Comparison of ENCODE assay signal across 28 cellular contexts in the genomic region with DNA sequence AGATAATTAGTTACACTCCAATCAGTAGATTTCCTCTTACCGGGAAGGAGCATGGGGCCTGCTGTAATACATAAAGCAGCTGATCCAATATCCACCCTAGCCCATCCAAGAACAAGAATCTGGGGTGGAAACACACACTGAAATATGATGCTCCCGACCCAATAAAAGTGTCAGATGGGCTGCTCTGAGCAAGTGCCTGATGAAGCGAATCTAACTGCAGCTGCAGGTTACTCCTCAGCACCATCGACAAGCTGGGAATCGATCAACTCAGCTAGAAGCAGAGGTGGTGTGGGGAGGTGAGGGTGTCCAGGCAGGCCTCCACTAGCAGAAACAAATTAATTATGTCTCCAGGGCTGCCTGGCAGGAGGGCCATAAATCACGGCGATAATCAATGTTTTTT.
"Had no signal": no experiment of that assay in that cellular context is flagged by ENCODE, and none has a peak within 500 bp of the region (broad histone marks: within the 10 kb centered on the region; RNA-seq: fewer than 3 reads in every experiment).

No MANE protein-coding gene starts in this region.

- H3K27ac ChIP-seq: ascending aorta, breast epithelium, cardiac muscle cell, colonic mucosa, epithelial cell of prostate, esophagus squamous epithelium, gastroesophageal sphincter had no signal

- H3K4me1 ChIP-seq: ascending aorta, breast epithelium, colonic mucosa, esophagus squamous epithelium, gastroesophageal sphincter had no signal

- H3K9me3 ChIP-seq: colonic mucosa, esophagus squamous epithelium, gastroesophageal sphincter had no signal

- ATAC-seq: activated CD4-positive, alpha-beta T cell treated with anti-CD3 and anti-CD28 coated beads for 36 hours; activated CD8-positive, alpha-beta memory T cell treated with anti-CD3 and anti-CD28 coated beads, Interleukin-2, amount 10 ng/mL, durations not matched to agents 7 days and 5 days; activated CD8-positive, alpha-beta T cell treated with anti-CD3 and anti-CD28 coated beads, Interleukin-2, amount 10 ng/mL, durations not matched to agents 7 days and 5 days; activated naive CD4-positive, alpha-beta T cell treated with anti-CD3 and anti-CD28 coated beads, Interleukin-2, amount 50 U/mL, for 72 hours; activated T-cell treated with anti-CD3 and anti-CD28 coated beads, Interleukin-2, amount 50 U/mL, for 72 hours; gastroesophageal sphincter had no signal

- H3K36me3 ChIP-seq: ascending aorta, breast epithelium, cardiac muscle cell, colonic mucosa, esophagus squamous epithelium, gastroesophageal sphincter had no signal

- H3K4me3 ChIP-seq: ascending aorta, breast epithelium, cardiac muscle cell, colonic mucosa, esophagus squamous epithelium, gastroesophageal sphincter had no signal

- H3K27me3 ChIP-seq: ascending aorta, cardiac muscle cell, colonic mucosa had no signal

- DNase-seq: activated CD4-positive, alpha-beta memory T cell treated with anti-CD3 and anti-CD28 coated beads for 36 hours; activated CD4-positive, alpha-beta T cell treated with anti-CD3 and anti-CD28 coated beads for 36 hours; activated CD4-positive, alpha-beta T cell treated with anti-CD3 and anti-CD28 coated beads, Interleukin-2, amount 10 ng/mL, durations not matched to agents 24 days and 14 days; activated CD4-positive, CD25-positive, alpha-beta regulatory T cell; activated CD4-positive, CD25-positive, alpha-beta regulatory T cell treated with anti-CD3 and anti-CD28 coated beads, Interleukin-2, amount 50 U/mL, for 72 hours; activated CD8-positive, alpha-beta memory T cell treated with anti-CD3 and anti-CD28 coated beads, Interleukin-2, amount 10 ng/mL, durations not matched to agents 7 days and 5 days; activated CD8-positive, alpha-beta memory T cell treated with anti-CD3 and anti-CD28 coated beads, Interleukin-2, amount 50 U/mL, for 4 hours; activated CD8-positive, alpha-beta T cell treated with anti-CD3 and anti-CD28 coated beads, Interleukin-2, amount 10 ng/mL, durations not matched to agents 7 days and 5 days; activated gamma-delta T cell; activated naive CD4-positive, alpha-beta T cell; activated naive CD4-positive, alpha-beta T cell treated with anti-CD3 and anti-CD28 coated beads, Interleukin-2, amount 10 ng/mL, durations not matched to agents 7 days and 5 days; activated naive CD8-positive, alpha-beta T cell treated with anti-CD3 and anti-CD28 coated beads, Interleukin-2, amount 10 ng/mL, durations not matched to agents 7 days and 5 days; activated T-cell treated with anti-CD3 and anti-CD28 coated beads, Interleukin-2, amount 50 U/mL, for 24 hours; activated T-cell treated with anti-CD3 and anti-CD28 coated beads, Interleukin-2, amount 50 U/mL, for 72 hours; central memory CD4-positive, alpha-beta T cell; cerebellar nuclear complex; colonic mucosa; effector CD8-positive, alpha-beta T cell; esophagus squamous epithelium; foreskin melanocyte; head of caudate nucleus; hippocampal formation had no signal
